ENCODE assay signal across 8 cellular contexts in the genomic region with DNA sequence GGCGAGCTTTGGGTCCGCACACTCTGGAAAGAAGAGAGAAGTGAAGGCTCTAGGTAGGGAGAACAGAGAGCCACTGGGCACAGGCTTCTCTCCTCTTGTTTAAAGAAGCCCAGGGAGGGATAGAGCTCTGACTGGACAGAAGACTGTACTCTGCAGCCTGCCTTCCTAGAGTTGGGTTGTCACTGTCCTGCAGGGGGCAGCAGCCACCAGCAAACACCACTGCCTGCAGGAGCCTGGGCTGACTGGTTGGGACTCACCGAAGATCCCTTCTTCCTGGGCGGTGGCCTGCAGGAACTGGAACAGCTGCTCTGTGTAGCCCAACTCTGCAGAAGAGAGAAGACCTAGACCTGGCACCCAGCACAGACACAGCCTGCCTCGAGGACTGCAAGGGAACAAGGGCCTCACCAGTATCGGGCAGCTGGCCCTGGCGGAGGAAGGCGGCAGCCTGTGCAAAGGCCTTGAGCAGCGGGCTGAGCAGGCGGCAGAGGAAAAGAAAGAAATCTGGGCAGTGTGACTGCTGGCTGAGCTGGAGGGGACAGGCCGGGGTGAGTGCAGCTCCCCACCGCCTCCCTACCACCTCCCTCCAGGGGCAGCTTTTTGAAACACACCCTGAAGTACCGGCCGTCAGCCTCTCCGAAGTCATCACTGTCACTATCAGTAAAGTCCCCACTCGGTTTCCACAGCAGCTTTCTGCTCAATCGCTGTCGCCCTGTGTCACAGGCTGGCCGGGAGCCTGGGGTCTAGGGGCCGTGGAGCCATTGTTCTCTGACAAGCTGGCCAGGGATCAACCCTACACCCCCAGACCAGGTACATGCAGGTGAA. TPM values are rescaled to one million over a fixed set of nuclear protein-coding genes. Genes with fewer than 3 reads are reported as not detected.
A peak's percentile ranks its signal among the peaks of the same experiment; 100 is the strongest.
DNase-seq lines count a peak whose midpoint lies in the region; ATAC-seq, FAIRE-seq and TF ChIP-seq lines count a peak whose summit lies in the region.
"Not testable (repeated sequence)": the region's sequence is repeated elsewhere in the genome, so short reads cannot be mapped to it uniquely, and the experiment has no call there.

No MANE protein-coding gene starts in this region.

- TF ChIP-seq CTCF in Calu3 (IDR thresholded peaks at IDR 0.05; ENCODE audit: unreplicated experiment): peak; percentile 75
- peak; percentile 74 to 89 for TF ChIP-seq CTCF in GM23338 (conservative IDR thresholded peaks at IDR 0.05; ENCODE audit: low read depth in 2 of 2)
- peak; percentile 71 to 88 (median 82) for TF ChIP-seq CTCF in heart right ventricle (IDR thresholded peaks at IDR 0.05)
- peak; percentile 70 to 80 (median 74) for TF ChIP-seq CTCF in pancreas (IDR thresholded peaks at IDR 0.05)

- not testable (repeated sequence) for H3K27me3 ChIP-seq in GM23338 (ENCODE audit: insufficient read depth); heart right ventricle; pancreas

- H3K79me2 ChIP-seq in GM23338 (replicated peaks; ENCODE audit: insufficient read depth): not testable (repeated sequence)

- not testable (repeated sequence) for H3K4me2 ChIP-seq in GM23338

- H3K4me1 ChIP-seq in GM23338 (ENCODE audit: insufficient read depth); heart right ventricle; pancreas: not testable (repeated sequence)

- not testable (repeated sequence) for H3K9me3 ChIP-seq in heart right ventricle, pancreas

- not testable (repeated sequence) for H3K9me2 ChIP-seq in GM23338 (ENCODE audit: insufficient read depth)

- H3F3A ChIP-seq in GM23338 (replicated peaks; ENCODE audit: low read depth): not testable (repeated sequence)

- H2AFZ ChIP-seq in GM23338: not testable (repeated sequence)

- H3K4me3 Mint-ChIP-seq in Calu3 (ENCODE audit: low read depth, unreplicated experiment); GM23338; activated CD4-positive, alpha-beta T cell treated with anti-CD3 and anti-CD28 coated beads, Interleukin-2, amount 10 ng/mL, durations not matched to agents 24 days and 14 days: not testable (repeated sequence)

- DNase-seq in Calu3: peak; percentile 86
- peak; percentile 85 for DNase-seq in GM23338 (ENCODE audit: low spot score)
- peak; percentile 77 for DNase-seq in KBM-7
- DNase-seq in activated CD4-positive, alpha-beta T cell treated with anti-CD3 and anti-CD28 coated beads, Interleukin-2, amount 10 ng/mL, durations not matched to agents 24 days and 14 days: peak; percentile 93
- peak; percentile 29 for DNase-seq in brain pericyte (ENCODE audit: low read depth, low spot score)
- peak; percentile 85 for DNase-seq in heart right ventricle
- DNase-seq in pancreas: peak; percentile 77 to 89 (median 86)
- DNase-seq in stimulated activated CD8-positive, alpha-beta memory T cell treated with anti-CD3 and anti-CD28 coated beads, Interleukin-7, amount 100 ng/mL, for 48 hours (ENCODE audit: extremely low read depth in 1 of 2, low read depth in 1 of 2): peak; percentile 34 to 52

- not testable (repeated sequence) for BruUV-seq in Calu3 (replicated peaks; lab: Mats Ljungman, UMichigan)

- not testable (repeated sequence) for H4K20me1 ChIP-seq in GM23338 (replicated peaks; ENCODE audit: insufficient read depth)

- intact Hi-C loops in Calu3 (cut with micrococcal nuclease; ENCODE audit: unreplicated experiment): loop anchor here (10.0 kb wide), 2 partner anchors 152 to 242 kb away; a partner anchor contains a TSS
- intact Hi-C loops in activated CD4-positive, alpha-beta T cell treated with anti-CD3 and anti-CD28 coated beads, Interleukin-2, amount 10 ng/mL, durations not matched to agents 24 days and 14 days (cut with micrococcal nuclease): loop anchor here (10.0 kb wide), 2 partner anchors 92 to 152 kb away; a partner anchor contains a TSS
- intact Hi-C loops in heart right ventricle (cut with DNase I): loop anchor here in 4 of 10 donors (10.0 kb wide), 2 partner anchors 92 to 152 kb away; a partner anchor contains a TSS
- intact Hi-C loops in pancreas (cut with DNase I): not testable (repeated sequence)

- peak; percentile 95 for ATAC-seq in GM23338
- peak; percentile 75 to 89 (median 88) for ATAC-seq in heart right ventricle
- ATAC-seq in pancreas: peak; percentile 90 to 99 (median 97)

- not testable (repeated sequence) for H3K27ac ChIP-seq in GM23338 (ENCODE audit: low read depth); heart right ventricle; pancreas

- 61 to 62% methylated on average over 14 to 15 of the region's 20 CpGs for WGBS in heart right ventricle, 2 donors
- WGBS in pancreas, 2 donors: 48 to 56% methylated on average over 15 to 16 of the region's 20 CpGs

- H3K36me3 ChIP-seq in GM23338 (ENCODE audit: insufficient read depth); heart right ventricle; pancreas: not testable (repeated sequence)

- not testable (repeated sequence) for H3K4me1 Mint-ChIP-seq in Calu3 (ENCODE audit: low read depth, unreplicated experiment); GM23338; activated CD4-positive, alpha-beta T cell treated with anti-CD3 and anti-CD28 coated beads, Interleukin-2, amount 10 ng/mL, durations not matched to agents 24 days and 14 days

- not testable (repeated sequence) for H3K9me3 Mint-ChIP-seq in Calu3 (ENCODE audit: low read depth, unreplicated experiment); GM23338; activated CD4-positive, alpha-beta T cell treated with anti-CD3 and anti-CD28 coated beads, Interleukin-2, amount 10 ng/mL, durations not matched to agents 24 days and 14 days

- not testable (repeated sequence) for H3K4me3 ChIP-seq in GM23338, heart right ventricle, pancreas

- H3K27me3 Mint-ChIP-seq in Calu3 (ENCODE audit: unreplicated experiment); activated CD4-positive, alpha-beta T cell treated with anti-CD3 and anti-CD28 coated beads, Interleukin-2, amount 10 ng/mL, durations not matched to agents 24 days and 14 days: not testable (repeated sequence)
- H3K27me3 Mint-ChIP-seq in GM23338 (ENCODE audit: insufficient read depth, low read depth, poor library complexity): peaks cover 12% of the 10 kb centered on the region

- not testable (repeated sequence) for H3K36me3 Mint-ChIP-seq in Calu3 (ENCODE audit: insufficient read depth, unreplicated experiment); GM23338 (ENCODE audit: low read depth); activated CD4-positive, alpha-beta T cell treated with anti-CD3 and anti-CD28 coated beads, Interleukin-2, amount 10 ng/mL, durations not matched to agents 24 days and 14 days (ENCODE audit: low read depth)

- in situ Hi-C loops in KBM-7 (cut with MboI; ENCODE audit: low pct_unique_long_range_greater_than_20kb, low sequenced_read_pairs): loop anchor here (25.0 kb wide), 1 partner anchor 89 kb away; a partner anchor contains a TSS

- not testable (repeated sequence) for H3K27ac Mint-ChIP-seq in Calu3 (ENCODE audit: unreplicated experiment); GM23338; activated CD4-positive, alpha-beta T cell treated with anti-CD3 and anti-CD28 coated beads, Interleukin-2, amount 10 ng/mL, durations not matched to agents 24 days and 14 days

- not testable (repeated sequence) for FAIRE-seq in pancreas (lab: Jason Lieb, UNC)

- CTCF ChIA-PET in Calu3 (lab: Charles Lee): interaction anchor here (0.6 to 1.6 kb wide), 3 partner anchors 30 to 299 kb away, joined by 3 to 14 read pairs (median 3); no protein-coding TSS in a partner anchor

RNA-seq across cellular contexts. Expression of a gene that starts 11.8 kb away (rescaled TPM):
- total RNA-seq in Calu3 (2022): not detected in 2 replicates
- total RNA-seq in GM23338 (2014; rRNA removed; shearing (Covaris generic)): 2.0 and 2.2 TPM in 2 replicates
- 1.4 and 1.6 TPM in 2 replicates for polyA plus RNA-seq in GM23338 (2016; fragmentation: Nextera tagmentation; extraction: Ambion mirVana)
- 20.4 and 22.6 TPM in 2 replicates for total RNA-seq in activated CD4-positive, alpha-beta T cell treated with anti-CD3 and anti-CD28 coated beads, Interleukin-2, amount 10 ng/mL, durations not matched to agents 24 days and 14 days
- total RNA-seq in heart right ventricle: 10 to 100 TPM in 1 of 10 donors, 1 to 10 TPM in 9; 1.7 to 21.6 (median 3.6) TPM
- polyA plus RNA-seq in heart right ventricle: 1 to 10 TPM; 4.6 to 9.2 TPM
- total RNA-seq in pancreas: 1 to 10 TPM in 4 of 6 donors, under 1 TPM in 2; 0.23 to 2.0 (median 1.4) TPM
- polyA plus RNA-seq in pancreas: 1 to 10 TPM in 1 of 2 donors, under 1 TPM in 1; 0.80 to 5.0 TPM

RNA-seq across cellular contexts. Expression of a gene that starts 31.3 kb away (rescaled TPM):
- total RNA-seq in Calu3 (2022): 29.0 and 41.9 TPM in 2 replicates
- 11.2 and 16.2 TPM in 2 replicates for total RNA-seq in GM23338 (2014; rRNA removed; shearing (Covaris generic))
- polyA plus RNA-seq in GM23338 (2016; fragmentation: Nextera tagmentation; extraction: Ambion mirVana): 16.6 and 16.8 TPM in 2 replicates
- total RNA-seq in activated CD4-positive, alpha-beta T cell treated with anti-CD3 and anti-CD28 coated beads, Interleukin-2, amount 10 ng/mL, durations not matched to agents 24 days and 14 days: 55.6 and 59.7 TPM in 2 replicates
- total RNA-seq in heart right ventricle: 1 to 10 TPM; 3.9 to 8.1 (median 7.2) TPM
- 1 to 10 TPM in 1 of 2 donors, under 1 TPM in 1; 0.38 to 5.9 TPM for polyA plus RNA-seq in heart right ventricle
- 10 to 100 TPM in 5 of 6 donors, 1 to 10 TPM in 1; 6.2 to 36.2 (median 14.8) TPM for total RNA-seq in pancreas
- 1 to 10 TPM; 2.2 to 5.3 TPM for polyA plus RNA-seq in pancreas

Comparison
In these comparisons a context has a peak if more than half of its experiments do, and no peak if none do; other contexts are left out.
1. DNase-seq: peak in every context shown above with its lines; median percentile 93 in activated CD4-positive, alpha-beta T cell treated with anti-CD3 and anti-CD28 coated beads, Interleukin-2, amount 10 ng/mL, durations not matched to agents 24 days and 14 days; 86 in Calu3; 86 in pancreas; 85 in GM23338; 85 in heart right ventricle; 77 in KBM-7; 43 in stimulated activated CD8-positive, alpha-beta memory T cell treated with anti-CD3 and anti-CD28 coated beads, Interleukin-7, amount 100 ng/mL, for 48 hours; 29 in brain pericyte.